16 cellular contexts compared by ENCODE assay signal in genomic region chr3:160446522-160447056, GRCh38. TPM values are rescaled to one million over a fixed set of nuclear protein-coding genes. Genes with fewer than 3 reads are reported as not detected.
DNase-seq lines count a peak whose midpoint lies in the region; TF ChIP-seq lines count a peak whose summit lies in the region.
"Had no signal": no experiment of that assay in that cellular context is flagged by ENCODE, and none has a peak within 500 bp of the region (broad histone marks: within the 10 kb centered on the region; RNA-seq: fewer than 3 reads in every experiment).

No MANE protein-coding gene starts in this region.

- H3K9ac ChIP-seq in HUES64 (ENCODE audit: low read depth, low read length) (no peak overlapping the region), neuronal stem cell (ENCODE audit: low read depth, low read length, poor library complexity) (no peak overlapping the region)

- CTCF ChIA-PET in CD4-positive, alpha-beta memory T cell (lab: Charles Lee; ENCODE audit: partially characterized antibody), result interaction anchor here (1.3 kb wide), 2 partner anchors 31 to 33 kb away, joined by 3 to 4 read pairs; no protein-coding TSS in a partner anchor

- H3K9me3 ChIP-seq in CD4-positive, alpha-beta memory T cell (ENCODE audit: control insufficient read depth in 1 of 2, low read length in 2 of 2), result no peaks in the 10 kb centered on the region
- H3K9me3 ChIP-seq in HUES64 (ENCODE audit: insufficient read depth, low read depth, low read length) (0 out of 2 replicates have a peak, but pooled peaks cover 5% of the 10 kb centered on the region), neuronal stem cell (replicated peaks in 1 of 2; ENCODE audit: control insufficient read depth in 2 of 2, insufficient read depth in 1 of 2, low read depth in 1 of 2, low read length in 2 of 2) (peaks cover 0 to 2% of the 10 kb centered on the region in 2 donors), left ventricle myocardium inferior (replicated peaks) (no peaks in the 10 kb centered on the region)

- H3K36me3 ChIP-seq in CD4-positive, alpha-beta memory T cell (ENCODE audit: insufficient read depth, low read length), result no peaks in the 10 kb centered on the region
- H3K36me3 ChIP-seq in HUES64 (ENCODE audit: insufficient read depth, low read length), result peaks cover 64% of the 10 kb centered on the region
- H3K36me3 ChIP-seq in neuronal stem cell (replicated peaks in 1 of 2; ENCODE audit: control insufficient read depth in 2 of 2, insufficient read depth in 2 of 2, low read length in 2 of 2), result peaks cover 0 to 9% of the 10 kb centered on the region in 2 donors
- H3K36me3 ChIP-seq in left ventricle myocardium inferior, result no peaks in the 10 kb centered on the region
- H3K36me3 ChIP-seq: WERI-Rb-1 had no signal

- H3K4ac ChIP-seq in neuronal stem cell (ENCODE audit: low read length), result no peak overlapping the region

- intact Hi-C loops in CD4-positive, alpha-beta memory T cell (cut with micrococcal nuclease), result no loop called here
- intact Hi-C loops in cardiac septum (cut with DNase I), result no loop called here
- intact Hi-C loops in left ventricle myocardium inferior (cut with micrococcal nuclease), result no loop called here

- no peak overlapping the region for H4K8ac ChIP-seq in neuronal stem cell (ENCODE audit: low read depth, low read length)

- H3K36me3 Mint-ChIP-seq in CD4-positive, alpha-beta memory T cell, result peaks cover 13 to 23% of the 10 kb centered on the region in 2 donors

- H3K27ac Mint-ChIP-seq in CD4-positive, alpha-beta memory T cell, result peak overlapping the region in 1 of 7 donors; percentile 12

- H3K4me2 ChIP-seq in neuronal stem cell (ENCODE audit: insufficient read depth, low read length, poor library complexity, severe bottlenecking), result peak overlapping the region; percentile 25

- H3K4me3 ChIP-seq in CD4-positive, alpha-beta memory T cell (ENCODE audit: low read length in 2 of 2), result no peak overlapping the region
- H3K4me3 ChIP-seq in HUES64 (ENCODE audit: low read length) (peak overlapping the region; percentile 18), neuronal stem cell (ENCODE audit: low read length in 2 of 2) (no peak overlapping the region), left ventricle myocardium inferior (no peak overlapping the region)
- H3K4me3 ChIP-seq: SK-N-MC had no signal

- H3K23ac ChIP-seq in neuronal stem cell (ENCODE audit: low read depth, low read length, poor library complexity), result no peak overlapping the region

- peak overlapping the region; percentile 19 for H2BK12ac ChIP-seq in neuronal stem cell (ENCODE audit: low read length)

- no peak overlapping the region for H2AFZ ChIP-seq in neuronal stem cell (ENCODE audit: low read length)

- H3K4me1 ChIP-seq in CD4-positive, alpha-beta memory T cell (ENCODE audit: insufficient read depth, low read length), result peaks cover 42% of the 10 kb centered on the region
- H3K4me1 ChIP-seq in HUES64 (ENCODE audit: insufficient read depth, low read length) (peaks cover 24% of the 10 kb centered on the region), neuronal stem cell (ENCODE audit: control insufficient read depth in 2 of 2, insufficient read depth in 1 of 2, low read depth in 1 of 2, low read length in 2 of 2) (peaks cover 0 to 8% of the 10 kb centered on the region in 2 donors), left ventricle myocardium inferior (peaks cover 22% of the 10 kb centered on the region)

- no peak overlapping the region for H4K91ac ChIP-seq in neuronal stem cell (ENCODE audit: low read depth, low read length, poor library complexity)

- TF ChIP-seq CTCF in left ventricle myocardium inferior (IDR thresholded peaks at IDR 0.05; ENCODE audit: borderline replicate concordance), result no peak

- no peak overlapping the region for H2BK15ac ChIP-seq in neuronal stem cell (ENCODE audit: low read length)

- peaks cover 2% of the 10 kb centered on the region for H3K79me1 ChIP-seq in neuronal stem cell (ENCODE audit: low read depth, low read length)

- no peak overlapping the region for H3K18ac ChIP-seq in neuronal stem cell (ENCODE audit: low read length)

- H2BK5ac ChIP-seq in neuronal stem cell (ENCODE audit: low read length), result no peak overlapping the region

- no peaks in the 10 kb centered on the region for H3K9me3 Mint-ChIP-seq in CD4-positive, alpha-beta memory T cell
- H3K9me3 Mint-ChIP-seq: naive B cell had no signal

- no peak for DNase-seq in CD4-positive, alpha-beta memory T cell
- DNase-seq in neuronal stem cell (ENCODE audit: low spot score) (no peak), cardiac septum (ENCODE audit: low spot score) (no peak), left ventricle myocardium inferior (no peak), AG08396 (ENCODE audit: low spot score) (no peak)
- DNase-seq: central memory CD4-positive, alpha-beta T cell; DND-41; naive B cell; NCI-H1694; NCI-H345; stimulated activated CD4-positive, alpha-beta T cell treated with anti-CD3 and anti-CD28 coated beads, Interleukin-15, amount 100 ng/mL, for 24 hours; WERI-Rb-1 had no signal

- WGBS in HUES64, result 95% methylated on average over 11 of the region's 13 CpGs
- no CpG with 5 or more reads among the region's 13 CpGs for WGBS in neuronal stem cell (ENCODE audit: extremely low coverage in 2 of 2, insufficient read length in 2 of 2, insufficient replicate concordance in 1 of 2), 2 donors

- H3K4me1 Mint-ChIP-seq in CD4-positive, alpha-beta memory T cell, result peaks cover 24 to 61% (median 43%) of the 10 kb centered on the region in 4 donors

- POLR2A ChIA-PET in CD4-positive, alpha-beta memory T cell (lab: Charles Lee; ENCODE audit: partially characterized antibody), result interaction anchor here (1.8 kb wide), 1 partner anchor 10 kb away, joined by 6 read pairs; no protein-coding TSS in a partner anchor

- no peaks in the 10 kb centered on the region for H3K27me3 Mint-ChIP-seq in CD4-positive, alpha-beta memory T cell
- H3K27me3 Mint-ChIP-seq: naive B cell had no signal

- H3K14ac ChIP-seq in neuronal stem cell (ENCODE audit: low read length), result no peak overlapping the region

- no peaks in the 10 kb centered on the region for H3K27me3 ChIP-seq in CD4-positive, alpha-beta memory T cell (ENCODE audit: insufficient read depth, low read length)
- H3K27me3 ChIP-seq in HUES64 (ENCODE audit: insufficient read depth, low read length), result no peaks in the 10 kb centered on the region
- peaks cover 0 to 27% (median 0%) of the 10 kb centered on the region in 3 experiments for H3K27me3 ChIP-seq in neuronal stem cell (ENCODE audit: control insufficient read depth in 3 of 3, insufficient read depth in 3 of 3, low read depth in 1 of 3, low read length in 3 of 3)
- peaks cover 37% of the 10 kb centered on the region for H3K27me3 ChIP-seq in left ventricle myocardium inferior (ENCODE audit: low read depth)

- H2BK120ac ChIP-seq in neuronal stem cell (ENCODE audit: low read depth, low read length), result no peak overlapping the region

- H3K27ac ChIP-seq in CD4-positive, alpha-beta memory T cell (ENCODE audit: low read depth, low read length), result no peak overlapping the region
- H3K27ac ChIP-seq in HUES64 (ENCODE audit: low read depth, low read length) (no peak overlapping the region), angular gyrus (ENCODE audit: low read depth, low read length) (peak overlapping the region; percentile 19), neuronal stem cell (replicated peaks; ENCODE audit: low read length) (no peak overlapping the region), left ventricle myocardium inferior (replicated peaks) (no peak overlapping the region)
- H3K27ac ChIP-seq: C4-2B, SK-N-MC, WERI-Rb-1 had no signal

- peak overlapping the region in 6 of 8 donors; percentile 2 to 81 (median 64) for H3K4me3 Mint-ChIP-seq in CD4-positive, alpha-beta memory T cell

- H2AK5ac ChIP-seq in neuronal stem cell (ENCODE audit: low read depth, low read length), result no peak overlapping the region

RNA-seq across cellular contexts. Expression of gene TRIM59, which starts 3.0 kb away (rescaled TPM):
- 10 to 100 TPM; 26.3 to 28.3 TPM for total RNA-seq in CD4-positive, alpha-beta memory T cell
- 10 to 100 TPM; 21.6 to 31.5 TPM for polyA plus RNA-seq in CD4-positive, alpha-beta memory T cell
- 33.7 TPM for polyA plus RNA-seq in HUES64 (2013, experiment 1 of 2)
- 34.2 TPM for polyA plus RNA-seq in HUES64 (2013, experiment 2 of 2)
- 44.2 TPM for polyA plus RNA-seq in neuronal stem cell (2013, experiment 1 of 2)
- polyA plus RNA-seq in neuronal stem cell (2013, experiment 2 of 2), result 43.4 TPM
- 0.51 TPM for total RNA-seq in cardiac septum
- 0.77 TPM for total RNA-seq in left ventricle myocardium inferior

RNA-seq across cellular contexts. Expression of gene SMC4, which starts 47.1 kb away (rescaled TPM):
- 10 to 100 TPM; 72.0 to 74.3 TPM for total RNA-seq in CD4-positive, alpha-beta memory T cell
- 10 to 100 TPM; 33.2 to 61.3 TPM for polyA plus RNA-seq in CD4-positive, alpha-beta memory T cell
- polyA plus RNA-seq in HUES64 (2013, experiment 1 of 2), result 99.3 TPM
- 114 TPM for polyA plus RNA-seq in HUES64 (2013, experiment 2 of 2)
- 430 TPM for polyA plus RNA-seq in neuronal stem cell (2013, experiment 1 of 2)
- polyA plus RNA-seq in neuronal stem cell (2013, experiment 2 of 2), result 436 TPM
- total RNA-seq in cardiac septum (17.5 TPM), left ventricle myocardium inferior (18.4 TPM)

RNA-seq across cellular contexts. Expression of gene IFT80, which starts 47.6 kb away (rescaled TPM):
- total RNA-seq in CD4-positive, alpha-beta memory T cell, result 10 to 100 TPM; 34.0 to 38.8 TPM
- 1 to 10 TPM; 4.1 to 5.2 TPM for polyA plus RNA-seq in CD4-positive, alpha-beta memory T cell
- 18.4 TPM for polyA plus RNA-seq in HUES64 (2013, experiment 1 of 2)
- 24.5 TPM for polyA plus RNA-seq in HUES64 (2013, experiment 2 of 2)
- 23.8 TPM for polyA plus RNA-seq in neuronal stem cell (2013, experiment 1 of 2)
- polyA plus RNA-seq in neuronal stem cell (2013, experiment 2 of 2), result 24.0 TPM
- total RNA-seq in cardiac septum (10.7 TPM), left ventricle myocardium inferior (10.9 TPM)

Comparison
In these comparisons a context has a peak if more than half of its experiments do, and no peak if none do; other contexts are left out.
1. RNA of gene TRIM59, which starts 3.0 kb away (total RNA-seq): 26.3 to 28.3 TPM in CD4-positive, alpha-beta memory T cell; 0.77 TPM in left ventricle myocardium inferior (single experiment) and 0.51 TPM in cardiac septum (single experiment); every median in the first group is over 10 times any median in the second.